In genomic region chr7:92882760-92883159, GRCh38 we compare ENCODE assay signal across 9 cellular contexts.
"Had no signal": no experiment of that assay in that cellular context is flagged by ENCODE, and none has a peak within 500 bp of the region (broad histone marks: within the 10 kb centered on the region; RNA-seq: fewer than 3 reads in every experiment).

No MANE protein-coding gene starts in this region.

- DNase-seq: H9, HCEC 1CT, HFFc6, KG1 had no signal

- H2AFZ ChIP-seq: GM23338 had no signal

- H3K4me2 ChIP-seq: GM23338 had no signal

- H3K4me3 ChIP-seq: GM23338 had no signal

- FAIRE-seq: H1, H54, HepG2 had no signal

- ATAC-seq: GM23338, HepG2 had no signal

- H3K27ac ChIP-seq: HL-60 had no signal
